Comparison of ENCODE assay signal across 1 cellular context in the genomic region with DNA sequence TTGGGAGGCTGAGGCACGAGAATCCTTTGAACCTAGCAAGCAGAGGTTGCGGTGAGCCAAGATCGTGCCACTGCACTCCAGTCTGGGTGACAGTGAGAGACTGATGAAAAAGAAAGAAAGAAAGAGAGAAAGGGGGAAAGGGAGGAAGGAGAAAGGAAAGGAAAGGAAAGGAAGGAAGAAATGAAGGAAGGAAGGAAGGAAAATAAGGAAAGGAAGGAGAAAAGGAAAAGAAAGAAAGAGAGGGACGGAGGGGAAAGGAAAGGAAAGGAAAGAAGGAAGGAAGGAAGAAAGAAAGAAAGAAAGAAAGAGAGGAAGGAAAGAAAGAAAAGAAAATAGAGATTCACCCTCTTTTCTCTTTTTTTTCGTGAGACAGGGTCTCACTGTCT.
TF ChIP-seq lines count a peak whose summit lies in the region.

No MANE protein-coding gene starts in this region.

TF ChIP-seq in K562, 482 proteins besides CTCF, POLR2A, EP300 and RAD21 (continued from another document):
- TF ChIP-seq, protein P1, sequence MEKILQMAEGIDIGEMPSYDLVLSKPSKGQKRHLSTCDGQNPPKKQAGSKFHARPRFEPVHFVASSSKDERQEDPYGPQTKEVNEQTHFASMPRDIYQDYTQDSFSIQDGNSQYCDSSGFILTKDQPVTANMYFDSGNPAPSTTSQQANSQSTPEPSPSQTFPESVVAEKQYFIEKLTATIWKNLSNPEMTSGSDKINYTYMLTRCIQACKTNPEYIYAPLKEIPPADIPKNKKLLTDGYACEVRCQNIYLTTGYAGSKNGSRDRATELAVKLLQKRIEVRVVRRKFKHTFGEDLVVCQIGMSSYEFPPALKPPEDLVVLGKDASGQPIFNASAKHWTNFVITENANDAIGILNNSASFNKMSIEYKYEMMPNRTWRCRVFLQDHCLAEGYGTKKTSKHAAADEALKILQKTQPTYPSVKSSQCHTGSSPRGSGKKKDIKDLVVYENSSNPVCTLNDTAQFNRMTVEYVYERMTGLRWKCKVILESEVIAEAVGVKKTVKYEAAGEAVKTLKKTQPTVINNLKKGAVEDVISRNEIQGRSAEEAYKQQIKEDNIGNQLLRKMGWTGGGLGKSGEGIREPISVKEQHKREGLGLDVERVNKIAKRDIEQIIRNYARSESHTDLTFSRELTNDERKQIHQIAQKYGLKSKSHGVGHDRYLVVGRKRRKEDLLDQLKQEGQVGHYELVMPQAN (IDR thresholded peaks at IDR 0.05; ENCODE audit: borderline replicate concordance), result 0 out of 2 replicates have a peak, but pooled peaks have one; percentile 27
- TF ChIP-seq, protein P2, sequence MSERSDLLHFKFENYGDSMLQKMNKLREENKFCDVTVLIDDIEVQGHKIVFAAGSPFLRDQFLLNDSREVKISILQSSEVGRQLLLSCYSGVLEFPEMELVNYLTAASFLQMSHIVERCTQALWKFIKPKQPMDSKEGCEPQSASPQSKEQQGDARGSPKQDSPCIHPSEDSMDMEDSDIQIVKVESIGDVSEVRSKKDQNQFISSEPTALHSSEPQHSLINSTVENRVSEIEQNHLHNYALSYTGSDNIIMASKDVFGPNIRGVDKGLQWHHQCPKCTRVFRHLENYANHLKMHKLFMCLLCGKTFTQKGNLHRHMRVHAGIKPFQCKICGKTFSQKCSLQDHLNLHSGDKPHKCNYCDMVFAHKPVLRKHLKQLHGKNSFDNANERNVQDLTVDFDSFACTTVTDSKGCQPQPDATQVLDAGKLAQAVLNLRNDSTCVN (CRISPR knock-in tag; IDR thresholded peaks at IDR 0.05), result peak; percentile 66; the same call in 1 of the 2 replicates
- TF ChIP-seq, protein P3, sequence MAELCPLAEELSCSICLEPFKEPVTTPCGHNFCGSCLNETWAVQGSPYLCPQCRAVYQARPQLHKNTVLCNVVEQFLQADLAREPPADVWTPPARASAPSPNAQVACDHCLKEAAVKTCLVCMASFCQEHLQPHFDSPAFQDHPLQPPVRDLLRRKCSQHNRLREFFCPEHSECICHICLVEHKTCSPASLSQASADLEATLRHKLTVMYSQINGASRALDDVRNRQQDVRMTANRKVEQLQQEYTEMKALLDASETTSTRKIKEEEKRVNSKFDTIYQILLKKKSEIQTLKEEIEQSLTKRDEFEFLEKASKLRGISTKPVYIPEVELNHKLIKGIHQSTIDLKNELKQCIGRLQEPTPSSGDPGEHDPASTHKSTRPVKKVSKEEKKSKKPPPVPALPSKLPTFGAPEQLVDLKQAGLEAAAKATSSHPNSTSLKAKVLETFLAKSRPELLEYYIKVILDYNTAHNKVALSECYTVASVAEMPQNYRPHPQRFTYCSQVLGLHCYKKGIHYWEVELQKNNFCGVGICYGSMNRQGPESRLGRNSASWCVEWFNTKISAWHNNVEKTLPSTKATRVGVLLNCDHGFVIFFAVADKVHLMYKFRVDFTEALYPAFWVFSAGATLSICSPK (IDR thresholded peaks at IDR 0.05; ENCODE audit: borderline replicate concordance), result peak; percentile 90; the same call in 1 of the 2 replicates
- TF ChIP-seq HDGF (IDR thresholded peaks at IDR 0.05) (peak; percentile 24; the same call in 1 of the 2 replicates), SMARCA4 (IDR thresholded peaks at IDR 0.05) (peak; percentile 52; the same call in 1 of the 2 replicates), FIP1L1 (IDR thresholded peaks at IDR 0.05; ENCODE audit: low read depth, low read length, poor library complexity, severe bottlenecking) (no peak), EHMT2 (IDR thresholded peaks at IDR 0.05) (peak; percentile 60; the same call in 1 of the 2 replicates), MTA2 (IDR thresholded peaks at IDR 0.05; ENCODE audit: low read depth) (peak; percentile 50; the same call in 1 of the 2 replicates), NBN (IDR thresholded peaks at IDR 0.05; ENCODE audit: low read depth) (0 out of 2 replicates have a peak, but pooled peaks have one; percentile 26), GATAD2A (IDR thresholded peaks at IDR 0.05) (peak; percentile 82; the same call in 1 of the 2 replicates), ZEB2 (IDR thresholded peaks at IDR 0.05) (0 out of 2 replicates have a peak, but pooled peaks have one; percentile 24)
- TF ChIP-seq, protein P4, sequence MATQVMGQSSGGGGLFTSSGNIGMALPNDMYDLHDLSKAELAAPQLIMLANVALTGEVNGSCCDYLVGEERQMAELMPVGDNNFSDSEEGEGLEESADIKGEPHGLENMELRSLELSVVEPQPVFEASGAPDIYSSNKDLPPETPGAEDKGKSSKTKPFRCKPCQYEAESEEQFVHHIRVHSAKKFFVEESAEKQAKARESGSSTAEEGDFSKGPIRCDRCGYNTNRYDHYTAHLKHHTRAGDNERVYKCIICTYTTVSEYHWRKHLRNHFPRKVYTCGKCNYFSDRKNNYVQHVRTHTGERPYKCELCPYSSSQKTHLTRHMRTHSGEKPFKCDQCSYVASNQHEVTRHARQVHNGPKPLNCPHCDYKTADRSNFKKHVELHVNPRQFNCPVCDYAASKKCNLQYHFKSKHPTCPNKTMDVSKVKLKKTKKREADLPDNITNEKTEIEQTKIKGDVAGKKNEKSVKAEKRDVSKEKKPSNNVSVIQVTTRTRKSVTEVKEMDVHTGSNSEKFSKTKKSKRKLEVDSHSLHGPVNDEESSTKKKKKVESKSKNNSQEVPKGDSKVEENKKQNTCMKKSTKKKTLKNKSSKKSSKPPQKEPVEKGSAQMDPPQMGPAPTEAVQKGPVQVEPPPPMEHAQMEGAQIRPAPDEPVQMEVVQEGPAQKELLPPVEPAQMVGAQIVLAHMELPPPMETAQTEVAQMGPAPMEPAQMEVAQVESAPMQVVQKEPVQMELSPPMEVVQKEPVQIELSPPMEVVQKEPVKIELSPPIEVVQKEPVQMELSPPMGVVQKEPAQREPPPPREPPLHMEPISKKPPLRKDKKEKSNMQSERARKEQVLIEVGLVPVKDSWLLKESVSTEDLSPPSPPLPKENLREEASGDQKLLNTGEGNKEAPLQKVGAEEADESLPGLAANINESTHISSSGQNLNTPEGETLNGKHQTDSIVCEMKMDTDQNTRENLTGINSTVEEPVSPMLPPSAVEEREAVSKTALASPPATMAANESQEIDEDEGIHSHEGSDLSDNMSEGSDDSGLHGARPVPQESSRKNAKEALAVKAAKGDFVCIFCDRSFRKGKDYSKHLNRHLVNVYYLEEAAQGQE (CRISPR knock-in tag; IDR thresholded peaks at IDR 0.05; ENCODE audit: low read depth), result no peak
- TF ChIP-seq, protein P5, sequence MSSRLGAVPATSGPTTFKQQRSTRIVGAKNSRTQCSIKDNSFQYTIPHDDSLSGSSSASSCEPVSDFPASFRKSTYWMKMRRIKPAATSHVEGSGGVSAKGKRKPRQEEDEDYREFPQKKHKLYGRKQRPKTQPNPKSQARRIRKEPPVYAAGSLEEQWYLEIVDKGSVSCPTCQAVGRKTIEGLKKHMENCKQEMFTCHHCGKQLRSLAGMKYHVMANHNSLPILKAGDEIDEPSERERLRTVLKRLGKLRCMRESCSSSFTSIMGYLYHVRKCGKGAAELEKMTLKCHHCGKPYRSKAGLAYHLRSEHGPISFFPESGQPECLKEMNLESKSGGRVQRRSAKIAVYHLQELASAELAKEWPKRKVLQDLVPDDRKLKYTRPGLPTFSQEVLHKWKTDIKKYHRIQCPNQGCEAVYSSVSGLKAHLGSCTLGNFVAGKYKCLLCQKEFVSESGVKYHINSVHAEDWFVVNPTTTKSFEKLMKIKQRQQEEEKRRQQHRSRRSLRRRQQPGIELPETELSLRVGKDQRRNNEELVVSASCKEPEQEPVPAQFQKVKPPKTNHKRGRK (tag; IDR thresholded peaks at IDR 0.05), result peak; percentile 97
- TF ChIP-seq, protein P6, sequence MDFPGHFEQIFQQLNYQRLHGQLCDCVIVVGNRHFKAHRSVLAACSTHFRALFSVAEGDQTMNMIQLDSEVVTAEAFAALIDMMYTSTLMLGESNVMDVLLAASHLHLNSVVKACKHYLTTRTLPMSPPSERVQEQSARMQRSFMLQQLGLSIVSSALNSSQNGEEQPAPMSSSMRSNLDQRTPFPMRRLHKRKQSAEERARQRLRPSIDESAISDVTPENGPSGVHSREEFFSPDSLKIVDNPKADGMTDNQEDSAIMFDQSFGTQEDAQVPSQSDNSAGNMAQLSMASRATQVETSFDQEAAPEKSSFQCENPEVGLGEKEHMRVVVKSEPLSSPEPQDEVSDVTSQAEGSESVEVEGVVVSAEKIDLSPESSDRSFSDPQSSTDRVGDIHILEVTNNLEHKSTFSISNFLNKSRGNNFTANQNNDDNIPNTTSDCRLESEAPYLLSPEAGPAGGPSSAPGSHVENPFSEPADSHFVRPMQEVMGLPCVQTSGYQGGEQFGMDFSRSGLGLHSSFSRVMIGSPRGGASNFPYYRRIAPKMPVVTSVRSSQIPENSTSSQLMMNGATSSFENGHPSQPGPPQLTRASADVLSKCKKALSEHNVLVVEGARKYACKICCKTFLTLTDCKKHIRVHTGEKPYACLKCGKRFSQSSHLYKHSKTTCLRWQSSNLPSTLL (IDR thresholded peaks at IDR 0.05), result 0 out of 2 replicates have a peak, but pooled peaks have one; percentile 63
